ENCODE assay signal across 19 cellular contexts in genomic region chr10:47176206-47176902, GRCh38.
DNase-seq lines count a peak whose midpoint lies in the region; FAIRE-seq and TF ChIP-seq lines count a peak whose summit lies in the region.
"Had no signal": no experiment of that assay in that cellular context is flagged by ENCODE, and none has a peak within 500 bp of the region (broad histone marks: within the 10 kb centered on the region; RNA-seq: fewer than 3 reads in every experiment).

No MANE protein-coding gene starts in this region.

- peaks cover 14% of the 10 kb centered on the region for H3K4me1 ChIP-seq in GM23248 (ENCODE audit: insufficient read depth)
- peaks cover 4% of the 10 kb centered on the region for H3K4me1 ChIP-seq in fibroblast of lung (ENCODE audit: control insufficient read depth, extremely low read depth, insufficient read depth, low read length)

- in situ Hi-C loops in GM23248 (cut with MboI) = no loop called here

- no peaks in the 10 kb centered on the region for H3K9me3 ChIP-seq in GM23248 (ENCODE audit: low read depth)
- no peaks in the 10 kb centered on the region for H3K9me3 ChIP-seq in fibroblast of lung (ENCODE audit: control insufficient read depth, insufficient read depth, low read depth, low read length)
- H3K9me3 ChIP-seq: SJSA1 had no signal

- no peak for TF ChIP-seq CTCF in fibroblast of lung (conservative IDR thresholded peaks at IDR 0.05 in 1 of 2, IDR thresholded peaks at IDR 0.05 in 1 of 2; ENCODE audit: low read depth in 1 of 2, low read length in 2 of 2)
- TF ChIP-seq CTCF in chondrocyte (IDR thresholded peaks at IDR 0.05) = no peak

- no peaks in the 10 kb centered on the region for H3K4me1 Mint-ChIP-seq in chondrocyte (ENCODE audit: low read depth)

- no peaks in the 10 kb centered on the region for H3K27me3 Mint-ChIP-seq in chondrocyte (ENCODE audit: low read depth)
- H3K27me3 Mint-ChIP-seq: CD4-positive, alpha-beta T cell had no signal

- no peaks in the 10 kb centered on the region for H3K27me3 ChIP-seq in GM23248 (replicated peaks; ENCODE audit: insufficient read depth)
- H3K27me3 ChIP-seq in fibroblast of lung (ENCODE audit: control insufficient read depth, insufficient read depth, low read length) = no peaks in the 10 kb centered on the region
- H3K27me3 ChIP-seq: SJSA1 had no signal

- H3K36me3 ChIP-seq in GM23248 (ENCODE audit: low read depth) = no peaks in the 10 kb centered on the region
- no peaks in the 10 kb centered on the region for H3K36me3 ChIP-seq in fibroblast of lung (ENCODE audit: control insufficient read depth, insufficient read depth, low read length)
- H3K36me3 ChIP-seq: SJSA1 had no signal

- no peaks in the 10 kb centered on the region for H4K20me1 ChIP-seq in GM23248 (ENCODE audit: insufficient read depth)
- no peaks in the 10 kb centered on the region for H4K20me1 ChIP-seq in fibroblast of lung (ENCODE audit: control insufficient read depth, extremely low read depth, insufficient read depth, low read length)

- no peak for TF ChIP-seq POLR2A in GM12891 (IDR thresholded peaks at IDR 0.05; ENCODE audit: low read depth, low read length)

- H3K9me2 ChIP-seq in GM23248 (ENCODE audit: insufficient read depth) = no peaks in the 10 kb centered on the region

- H3K27ac ChIP-seq in GM23248 (peak overlapping the region; percentile 33; the same call in 1 of the 2 replicates), fibroblast of lung (ENCODE audit: insufficient read depth, low read length) (peak overlapping the region; percentile 70)
- H3K27ac ChIP-seq: SJSA1 had no signal

- no peak for DNase-seq in GM23248
- peak; percentile 6 for DNase-seq in NCI-H2171 (lab: John Stamatoyannopoulos, UW)
- no peak for DNase-seq in fibroblast of lung (ENCODE audit: low read depth in 2 of 2)
- DNase-seq in retina = peak; percentile 38
- DNase-seq in GM12891 (ENCODE audit: insufficient read length, low spot score) = no peak
- DNase-seq in activated CD4-positive, CD25-positive, alpha-beta regulatory T cell treated with anti-CD3 and anti-CD28 coated beads, Interleukin-2, amount 50 U/mL, for 72 hours = no peak
- no peak for DNase-seq in chondrocyte (ENCODE audit: low spot score)
- DNase-seq: AML-193; Calu3; CD4-positive, alpha-beta T cell; Kasumi-1; NCI-H1105 treated with DMSO at 0.1 percent for 48 hours; NCI-H1930; NCI-H510A; PC-3 had no signal

- H3K4me2 ChIP-seq in GM23248 (ENCODE audit: unreplicated experiment) (no peak overlapping the region), fibroblast of lung (ENCODE audit: extremely low read depth, insufficient read depth, low read length) (peak overlapping the region; percentile 32)

- no peak overlapping the region for H3K27ac Mint-ChIP-seq in chondrocyte (ENCODE audit: unreplicated experiment)
- H3K27ac Mint-ChIP-seq: CD4-positive, alpha-beta T cell had no signal

- H3K36me3 Mint-ChIP-seq in chondrocyte (ENCODE audit: low read depth) = no peaks in the 10 kb centered on the region

- no peak overlapping the region for H3K4me3 Mint-ChIP-seq in chondrocyte (ENCODE audit: unreplicated experiment)
- H3K4me3 Mint-ChIP-seq: CD4-positive, alpha-beta T cell had no signal

- H3K9ac ChIP-seq in GM23248 (no peak overlapping the region), fibroblast of lung (ENCODE audit: insufficient read depth, low read length) (no peak overlapping the region)

- H3K79me2 ChIP-seq in GM23248 (ENCODE audit: insufficient read depth) (no peaks in the 10 kb centered on the region), fibroblast of lung (ENCODE audit: control insufficient read depth, insufficient read depth, low read length) (no peaks in the 10 kb centered on the region)

- 63 to 67% methylated on average over 12 of the region's 12 CpGs for WGBS in GM23248 (ENCODE audit: low coverage in 1 of 2, low lambda C conversion rate in 2 of 2, missing lambda C conversion rate in 2 of 2), 2 experiments

- H2AFZ ChIP-seq in GM23248 = no peak overlapping the region
- no peak overlapping the region for H2AFZ ChIP-seq in fibroblast of lung (ENCODE audit: low read length)

- peaks cover 4% of the 10 kb centered on the region for H3K9me3 Mint-ChIP-seq in chondrocyte (ENCODE audit: low read depth)
- H3K9me3 Mint-ChIP-seq: CD4-positive, alpha-beta T cell had no signal

- FAIRE-seq in GM12891 (lab: Jason Lieb, UNC) = no peak
- FAIRE-seq: G401.6, GM12892, HepG2 had no signal

- H3K4me3 ChIP-seq in GM23248 (no peak overlapping the region), fibroblast of lung (replicated peaks in 1 of 4; ENCODE audit: control extremely low read depth in 1 of 4, insufficient read depth in 1 of 4, low read depth in 3 of 4, low read length in 4 of 4) (no peak overlapping the region)
- H3K4me3 ChIP-seq: SJSA1 had no signal

- H3F3A ChIP-seq in GM23248 (ENCODE audit: insufficient read depth) = peaks cover 13% of the 10 kb centered on the region

TF ChIP-seq in GM12891, 5 proteins besides CTCF, POLR2A, EP300 and RAD21:
- TF ChIP-seq TAF1 (IDR thresholded peaks at IDR 0.05; ENCODE audit: low read depth, low read length) = no peak
- no peak for TF ChIP-seq SPI1 (IDR thresholded peaks at IDR 0.05; ENCODE audit: low read depth, low read length)
- no peak for TF ChIP-seq PAX5 (IDR thresholded peaks at IDR 0.05; ENCODE audit: insufficient read depth, low read length, severe bottlenecking)
- no peak for TF ChIP-seq POLR2AphosphoS5 (IDR thresholded peaks at IDR 0.05; ENCODE audit: low read depth, low read length)
- TF ChIP-seq POU2F2 (IDR thresholded peaks at IDR 0.05; ENCODE audit: low read depth, low read length) = no peak

Comparison
In these comparisons a context has a peak if more than half of its experiments do, and no peak if none do; other contexts are left out.
1. DNase-seq: peak in NCI-H2171 (single experiment) and retina (single experiment); none in GM23248 (single experiment), fibroblast of lung (0 of 2), GM12891 (single experiment), activated CD4-positive, CD25-positive, alpha-beta regulatory T cell treated with anti-CD3 and anti-CD28 coated beads, Interleukin-2, amount 50 U/mL, for 72 hours (single experiment) and chondrocyte (single experiment).